In the genomic region with DNA sequence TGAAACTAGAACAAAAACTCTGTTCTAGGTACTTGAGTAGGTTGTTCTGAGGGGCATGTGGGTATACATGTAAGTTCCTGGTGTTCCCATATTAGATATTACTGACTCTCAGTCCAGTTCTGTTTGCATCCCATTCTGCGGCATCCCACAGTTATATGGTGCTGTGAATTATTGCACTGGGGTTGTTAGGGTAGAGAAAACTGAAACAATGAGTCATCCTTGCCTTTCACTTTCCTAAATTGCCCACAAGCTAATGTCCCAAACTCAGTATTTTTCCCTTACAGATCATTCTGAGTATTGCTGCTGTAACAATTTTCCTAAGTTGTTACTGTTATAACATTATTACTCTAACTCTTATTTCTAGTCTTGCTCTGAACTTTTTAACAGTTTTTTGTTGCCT, we compare ENCODE assay signal across 10 cellular contexts. TPM values are rescaled to one million over a fixed set of nuclear protein-coding genes. Genes with fewer than 3 reads are reported as not detected.
DNase-seq lines count a peak whose midpoint lies in the region; ATAC-seq and TF ChIP-seq lines count a peak whose summit lies in the region.
"Had no signal": no experiment of that assay in that cellular context is flagged by ENCODE, and none has a peak within 500 bp of the region (broad histone marks: within the 10 kb centered on the region; RNA-seq: fewer than 3 reads in every experiment).

No MANE protein-coding gene starts in this region.

- peaks cover 35% of the 10 kb centered on the region for H3K4me1 Mint-ChIP-seq in activated CD4-positive, alpha-beta T cell treated with anti-CD3 and anti-CD28 coated beads for 36 hours

- H3K9ac ChIP-seq in Loucy (ENCODE audit: low read depth, low read length, poor library complexity, severe bottlenecking) = peak overlapping the region; percentile 29

- peaks cover 33% of the 10 kb centered on the region for H3K36me3 Mint-ChIP-seq in activated CD4-positive, alpha-beta T cell treated with anti-CD3 and anti-CD28 coated beads for 36 hours (ENCODE audit: low read depth)

- peak; percentile 17 for ATAC-seq in activated CD4-positive, alpha-beta T cell treated with anti-CD3 and anti-CD28 coated beads for 36 hours
- peak; percentile 28 for ATAC-seq in GM21786 (IDR thresholded peaks at IDR 0.05; ENCODE audit: unreplicated experiment)

- peak overlapping the region; percentile 87 for H3K4me3 ChIP-seq in Loucy (ENCODE audit: low read length, poor library complexity, severe bottlenecking)

- peaks cover 68% of the 10 kb centered on the region for H3K79me2 ChIP-seq in Loucy (ENCODE audit: insufficient read depth, low read length)

- CTCF ChIA-PET in activated CD4-positive, alpha-beta T cell treated with anti-CD3 and anti-CD28 coated beads for 36 hours (lab: Charles Lee) = interaction anchor here (1.1 to 1.6 kb wide), 2 partner anchors 19 to 215 kb away, joined by 3 read pairs; no protein-coding TSS in a partner anchor

- POLR2A ChIA-PET in activated CD4-positive, alpha-beta T cell treated with anti-CD3 and anti-CD28 coated beads for 36 hours (lab: Charles Lee) = no interaction called here

- H3K27me3 Mint-ChIP-seq in activated CD4-positive, alpha-beta T cell treated with anti-CD3 and anti-CD28 coated beads for 36 hours = no peaks in the 10 kb centered on the region
- H3K27me3 Mint-ChIP-seq: activated naive CD8-positive, alpha-beta T cell had no signal

- no peak overlapping the region for H2AFZ ChIP-seq in Loucy (ENCODE audit: low read length)

- peaks cover 53% of the 10 kb centered on the region for H4K20me1 ChIP-seq in Loucy (ENCODE audit: insufficient read depth, low read length, poor library complexity, severe bottlenecking)

- intact Hi-C loops in activated CD4-positive, alpha-beta T cell treated with anti-CD3 and anti-CD28 coated beads for 36 hours (cut with DNase I, micrococcal nuclease) = loop anchor here (5.0 to 10.0 kb wide), 7 partner anchors 138 to 1860 kb away; partner anchors contain the start of genes MFSD6 (in 1 of the 2), NEMP2 (in 1 of the 2), ORMDL1 (in 1 of the 2) and PMS1 (in 1 of the 2)

- H3K4me3 Mint-ChIP-seq in activated CD4-positive, alpha-beta T cell treated with anti-CD3 and anti-CD28 coated beads for 36 hours = no peak overlapping the region
- H3K4me3 Mint-ChIP-seq: activated naive CD8-positive, alpha-beta T cell; H9 had no signal

- no peak for TF ChIP-seq CTCF in Loucy (conservative IDR thresholded peaks at IDR 0.05; ENCODE audit: low read length)

- peaks cover 3% of the 10 kb centered on the region; the same call in 1 of the 2 replicates for H3K9me3 ChIP-seq in Loucy (ENCODE audit: insufficient read depth, low read depth, low read length)

- H3K4me1 ChIP-seq in Loucy (ENCODE audit: insufficient read depth, low read length, poor library complexity, severe bottlenecking) = peaks cover 38% of the 10 kb centered on the region

- H3K36me3 ChIP-seq in Loucy (ENCODE audit: insufficient read depth, low read length) = peaks cover 21% of the 10 kb centered on the region; the same call in 1 of the 2 replicates

- no peaks in the 10 kb centered on the region for H3F3A ChIP-seq in Loucy (ENCODE audit: low read depth)

- H3K4me2 ChIP-seq in Loucy (ENCODE audit: low read depth, low read length, poor library complexity, severe bottlenecking) = peak overlapping the region; percentile 85

- H3K9me2 ChIP-seq in Loucy (replicated peaks; ENCODE audit: low read depth, low read length) = no peaks in the 10 kb centered on the region

- H3K9me3 Mint-ChIP-seq in activated CD4-positive, alpha-beta T cell treated with anti-CD3 and anti-CD28 coated beads for 36 hours (ENCODE audit: low read depth) = no peaks in the 10 kb centered on the region

- no peaks in the 10 kb centered on the region for H3K27me3 ChIP-seq in Loucy (ENCODE audit: insufficient read depth, low read length, poor library complexity, severe bottlenecking)

- peak; percentile 39 for DNase-seq in activated CD4-positive, alpha-beta T cell treated with anti-CD3 and anti-CD28 coated beads for 36 hours
- no peak for DNase-seq in activated CD4-positive, alpha-beta T cell treated with anti-CD3 and anti-CD28 coated beads for 4 hours
- peak; percentile 45 for DNase-seq in iris pigment epithelial cell (ENCODE audit: low read depth)
- DNase-seq in NCI-H1436 treated with DMSO at 0.1 percent for 48 hours (lab: John Stamatoyannopoulos, UW) = no peak
- no peak for DNase-seq in NCI-H524 (lab: John Stamatoyannopoulos, UW)
- DNase-seq in NCI-H1092 treated with DMSO at 0.1 percent for 48 hours (lab: John Stamatoyannopoulos, UW) = no peak
- DNase-seq: H9 had no signal

- H3K27ac Mint-ChIP-seq in activated CD4-positive, alpha-beta T cell treated with anti-CD3 and anti-CD28 coated beads for 36 hours = no peak overlapping the region
- H3K27ac Mint-ChIP-seq: activated naive CD8-positive, alpha-beta T cell; H9 had no signal

RNA-seq across cellular contexts. Expression of gene WDR75, which starts 3.0 kb away (rescaled TPM):
- 10 to 100 TPM; 82.1 to 82.3 TPM for total RNA-seq in activated CD4-positive, alpha-beta T cell treated with anti-CD3 and anti-CD28 coated beads for 36 hours

Comparison
In these comparisons a context has a peak if more than half of its experiments do, and no peak if none do; other contexts are left out.
1. DNase-seq: peak in activated CD4-positive, alpha-beta T cell treated with anti-CD3 and anti-CD28 coated beads for 36 hours (single experiment) and iris pigment epithelial cell (single experiment); none in activated CD4-positive, alpha-beta T cell treated with anti-CD3 and anti-CD28 coated beads for 4 hours (0 of 2), NCI-H1436 treated with DMSO at 0.1 percent for 48 hours (single experiment), NCI-H524 (0 of 2) and NCI-H1092 treated with DMSO at 0.1 percent for 48 hours (single experiment).